Comparison of ENCODE assay signal across 8 cellular contexts in the genomic region with DNA sequence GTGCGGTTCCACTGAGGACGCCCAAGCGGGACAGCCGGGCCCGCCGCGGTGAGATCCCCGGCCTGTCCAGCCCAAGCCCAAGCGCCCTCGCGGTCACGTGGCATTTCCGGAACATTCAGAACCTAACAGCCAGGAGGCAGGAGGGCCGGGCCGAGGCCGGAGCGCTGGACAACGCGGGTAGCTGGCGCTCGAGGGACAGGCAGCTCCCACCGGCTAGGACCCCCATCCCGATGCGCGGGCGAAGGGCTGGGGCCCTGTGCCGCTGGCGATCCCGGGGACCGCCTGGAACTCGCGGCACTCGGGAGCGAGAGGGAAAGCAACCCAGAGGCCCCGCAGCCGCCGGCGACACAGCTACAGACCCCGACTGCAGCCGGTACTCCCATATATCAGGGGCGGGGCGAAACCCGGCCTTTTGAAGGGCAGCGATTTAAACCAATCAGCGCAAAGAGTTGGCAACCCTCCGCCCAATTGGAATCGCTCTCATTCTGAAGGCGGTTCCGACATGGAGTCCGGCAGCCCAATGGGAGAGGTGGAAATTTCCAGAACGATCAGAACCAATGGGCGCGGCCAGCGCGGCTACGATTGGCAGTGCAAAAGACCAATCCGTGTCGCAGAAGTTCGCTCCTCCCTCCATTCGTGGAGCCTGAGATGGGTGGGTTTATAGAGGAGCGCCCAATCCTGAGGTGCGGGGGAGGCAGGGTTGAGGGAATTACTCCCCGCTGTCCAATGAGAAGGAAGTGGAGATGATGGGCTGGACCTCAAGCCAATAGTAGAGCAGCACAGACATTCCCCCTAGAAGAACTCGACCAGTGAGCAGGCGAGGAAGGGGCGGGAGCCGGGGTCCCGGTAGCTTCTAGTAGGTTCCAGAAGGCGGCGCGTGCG. TPM values are rescaled to one million over a fixed set of nuclear protein-coding genes. Genes with fewer than 3 reads are reported as not detected.
A peak's percentile ranks its signal among the peaks of the same experiment; 100 is the strongest.
DNase-seq lines count a peak whose midpoint lies in the region; ATAC-seq and TF ChIP-seq lines count a peak whose summit lies in the region.

Gene STIP1, plus strand, starts transcription at position 849 of the 882 bp plus-strand sequence. CDS start 91 bp downstream, outside the sequence.

- ATAC-seq in GM18498 (IDR thresholded peaks at IDR 0.05; ENCODE audit: unreplicated experiment) = peak; percentile 84
- ATAC-seq in HG02938 (IDR thresholded peaks at IDR 0.05; ENCODE audit: unreplicated experiment) = peak; percentile 78

- H3K4me1 ChIP-seq in right atrium auricular region = peaks cover 0 to 65% of the 10 kb centered on the region in 2 donors
- H3K4me1 ChIP-seq in uterus = peaks cover 0 to 10% of the 10 kb centered on the region in 2 donors

- H3K9me3 ChIP-seq in right atrium auricular region (no peaks in the 10 kb centered on the region), uterus (no peaks in the 10 kb centered on the region)

- peak; percentile 99 to 100 for TF ChIP-seq POLR2A in uterus (IDR thresholded peaks at IDR 0.05)

- H3K4me3 ChIP-seq in right atrium auricular region (peak within 1 kb of the TSS; percentile 53 to 62), uterus (peak within 1 kb of the TSS; percentile 44 to 75)

- TF ChIP-seq CTCF in right atrium auricular region (IDR thresholded peaks at IDR 0.05) (peak in 1 of 2 donors; percentile 58), uterus (IDR thresholded peaks at IDR 0.05) (peak; percentile 10 to 74 (median 56))

- H3K27ac ChIP-seq in right atrium auricular region = peak within 1 kb of the TSS; percentile 94 to 95
- H3K27ac ChIP-seq in uterus = peak within 1 kb of the TSS; percentile 93 to 95

- peak; percentile 99 to 100 for DNase-seq in NCI-H187 (lab: John Stamatoyannopoulos, UW)
- peak; percentile 97 to 100 (median 99) for DNase-seq in T-helper 2 cell
- peak; percentile 97 to 100 (median 99) for DNase-seq in anterior cingulate cortex (lab: John Stamatoyannopoulos, UW)
- peak; percentile 100 for DNase-seq in right atrium auricular region (ENCODE audit: low spot score)
- peak; percentile 100 for DNase-seq in pulmonary artery endothelial cell (ENCODE audit: low read depth, low spot score)
- DNase-seq in uterus = peak; percentile 99 to 100

- intact Hi-C loops in uterus (cut with DNase I; ENCODE audit: low total_unique reads) = no loop called here

- H3K27me3 ChIP-seq in right atrium auricular region = no peaks in the 10 kb centered on the region
- no peaks in the 10 kb centered on the region for H3K27me3 ChIP-seq in uterus

- peaks cover 4% of the 10 kb centered on the region for H3K36me3 ChIP-seq in right atrium auricular region
- no peaks in the 10 kb centered on the region for H3K36me3 ChIP-seq in uterus

RNA-seq across cellular contexts. Expression of gene STIP1, which starts in this region (rescaled TPM):
- total RNA-seq in right atrium auricular region (100 to 1,000 TPM in 1 of 2 donors, 10 to 100 TPM in 1; 88.9 to 114 TPM), pulmonary artery endothelial cell (187 and 331 TPM in 2 replicates), uterus (100 to 1,000 TPM in 1 of 4 donors, 10 to 100 TPM in 3; 20.9 to 101 (median 83.8) TPM)

Comparison
In these comparisons a context has a peak if more than half of its experiments do, and no peak if none do; other contexts are left out.
1. Peak in every context shown above with its lines: DNase-seq, ATAC-seq, H3K4me3 ChIP-seq and H3K27ac ChIP-seq.